In genomic region chr13:51832471-51833152, GRCh38 we compare ENCODE assay signal across 8 cellular contexts. TPM values are rescaled to one million over a fixed set of nuclear protein-coding genes. Genes with fewer than 3 reads are reported as not detected.
A peak's percentile ranks its signal among the peaks of the same experiment; 100 is the strongest.
DNase-seq lines count a peak whose midpoint lies in the region; ATAC-seq, FAIRE-seq and TF ChIP-seq lines count a peak whose summit lies in the region.

No MANE protein-coding gene starts in this region.

- H3K27ac ChIP-seq in HepG2 (ENCODE audit: extremely low read length, insufficient read depth, low read length) = no peak overlapping the region

- no peak for FAIRE-seq in HepG2 (lab: Jason Lieb, UNC)

- TF ChIP-seq POLR2A in Raji (IDR thresholded peaks at IDR 0.05; ENCODE audit: insufficient read depth, low read depth, low read length) (peak; percentile 33; the same call in 1 of the 2 replicates), HepG2 (IDR thresholded peaks at IDR 0.05; ENCODE audit: insufficient read depth in 1 of 2, low read depth in 2 of 2, low read length in 2 of 2) (no peak)

- CTCF ChIA-PET in BJ (lab: Yijun Ruan, JAX) = interaction anchor here (0.8 to 2.1 kb wide), 6 partner anchors 9 to 684 kb away, joined by 3 to 12 read pairs (median 4); no protein-coding TSS in a partner anchor
- CTCF ChIA-PET in HepG2 (lab: Yijun Ruan, JAX; ENCODE audit: low intra/inter-chr PET ratio, low total read pairs) = no interaction called here

- no peak for DNase-seq in BJ (ENCODE audit: low read depth)
- no peak for DNase-seq in HepG2 (ENCODE audit: low spot score)
- no peak for DNase-seq in dedifferentiated amniotic fluid mesenchymal stem cell (ENCODE audit: extremely low spot score)
- no peak for DNase-seq in occipital lobe (lab: John Stamatoyannopoulos, UW)

- H3K4me3 ChIP-seq in BJ (ENCODE audit: low read depth, low read length) = no peak overlapping the region
- no peak overlapping the region for H3K4me3 ChIP-seq in HepG2 (replicated peaks in 1 of 3; ENCODE audit: insufficient read depth in 1 of 3, low read depth in 2 of 3, low read length in 3 of 3)

- TF ChIP-seq CTCF in BJ (IDR thresholded peaks at IDR 0.05; ENCODE audit: insufficient read depth, low read depth, low read length) (peak; percentile 31), brain (conservative IDR thresholded peaks at IDR 0.05) (peak; percentile 21 to 54), HepG2 (CRISPR knock-in tag; IDR thresholded peaks at IDR 0.05) (peak; percentile 59)

- no peaks in the 10 kb centered on the region for H3K36me3 Mint-ChIP-seq in brain

- H3K27ac Mint-ChIP-seq in brain = peak overlapping the region in 2 of 5 experiments; percentile 30 to 76

- no peak overlapping the region for H3K4me3 Mint-ChIP-seq in brain

- TF ChIP-seq EP300 in HepG2 (IDR thresholded peaks at IDR 0.05; ENCODE audit: low read depth in 2 of 2, low read length in 2 of 2) (no peak), HepG2 (CRISPR knock-in tag; IDR thresholded peaks at IDR 0.05; ENCODE audit: borderline replicate concordance) (no peak)

- in situ Hi-C loops in HepG2 (cut with HindIII; ENCODE audit: extremely low pct_ligation_motif_present, low pct_unique_long_range_greater_than_20kb) = no loop called here

- WGBS in HepG2 (ENCODE audit: low lambda C conversion rate) = 51% methylated on average over 6 of the region's 6 CpGs

- no peaks in the 10 kb centered on the region for H3K4me1 ChIP-seq in HepG2 (ENCODE audit: insufficient read depth, low read length)

- H4K20me1 ChIP-seq in HepG2 (ENCODE audit: insufficient read depth, low read length) = no peaks in the 10 kb centered on the region

- H3K4me2 ChIP-seq in HepG2 (ENCODE audit: low read depth, low read length) = no peak overlapping the region

- H3K36me3 ChIP-seq in BJ (ENCODE audit: control insufficient read depth, insufficient read depth, low read length) (no peaks in the 10 kb centered on the region), HepG2 (replicated peaks in 1 of 2; ENCODE audit: control insufficient read depth in 1 of 2, insufficient read depth in 2 of 2, low read length in 2 of 2) (no peaks in the 10 kb centered on the region)

- H3K9ac ChIP-seq in HepG2 (ENCODE audit: insufficient read depth, low read depth, low read length) = no peak overlapping the region

- H3K9me3 ChIP-seq in HepG2 (ENCODE audit: low read length) = no peaks in the 10 kb centered on the region

- no peak for TF ChIP-seq RAD21 in HepG2 (CRISPR knock-in tag; IDR thresholded peaks at IDR 0.05)

- peaks cover 30% of the 10 kb centered on the region for H3K4me1 Mint-ChIP-seq in brain

- no peak overlapping the region for H2AFZ ChIP-seq in HepG2 (ENCODE audit: low read length)

- intact Hi-C loops in HepG2 (cut with micrococcal nuclease; ENCODE audit: unreplicated experiment) = loop anchor here (1.0 kb wide), 1 partner anchor 26 kb away; no protein-coding TSS in a partner anchor

- no peaks in the 10 kb centered on the region for H3K79me2 ChIP-seq in HepG2 (ENCODE audit: insufficient read depth, low read length)

- H3K27me3 Mint-ChIP-seq in brain = no peaks in the 10 kb centered on the region

- H3K27me3 ChIP-seq in BJ (ENCODE audit: control insufficient read depth, insufficient read depth, low read length) (peaks cover 21% of the 10 kb centered on the region), HepG2 (ENCODE audit: control insufficient read depth in 1 of 2, insufficient read depth in 2 of 2, low read length in 2 of 2) (no peaks in the 10 kb centered on the region)

- H3K9me3 Mint-ChIP-seq in brain = no peaks in the 10 kb centered on the region

- POLR2A ChIA-PET in BJ (lab: Charles Lee) (no interaction called here), HepG2 (lab: Yijun Ruan, JAX) (no interaction called here)

- ATAC-seq in GM18858 (IDR thresholded peaks at IDR 0.05; ENCODE audit: unreplicated experiment) = peak; percentile 72
- ATAC-seq in HG03135 (IDR thresholded peaks at IDR 0.05; ENCODE audit: unreplicated experiment) = peak; percentile 60
- peak; percentile 79 for ATAC-seq in HepG2

- BruUV-seq in HepG2 (replicated peaks; lab: Mats Ljungman, UMichigan) = no TSS peak

RNA-seq across cellular contexts. Expression of gene TMEM272, which starts 12.4 kb away (rescaled TPM):
- polyA plus RNA-seq in BJ (2011; rRNA removed) = not detected in 2 replicates
- polyA minus RNA-seq in BJ (2011; rRNA and poly(A)+ RNA removed) = not detected in 2 replicates
- 0.41 TPM for polyA plus RNA-seq in brain (ENCODE audit: insufficient read depth, low read depth, low replicate concordance)
- total RNA-seq in HepG2 (2016; rRNA removed; fragmentation: Illumina TruSeq; extraction: Trizol) = 0.18 and 0.62 TPM in 2 replicates
- total RNA-seq in HepG2 (2016; cell fraction: cytosol; rRNA removed; fragmentation: Illumina TruSeq; extraction: Trizol; ENCODE audit: low read depth) = not detected in 2 replicates
- total RNA-seq in HepG2 (2016; cell fraction: insoluble cytoplasmic fraction; rRNA removed; fragmentation: Illumina TruSeq; extraction: Trizol) = 0.07 and 0.58 TPM in 2 replicates
- 0.03 and 0.37 TPM in 2 replicates for total RNA-seq in HepG2 (2016; cell fraction: membrane; rRNA removed; fragmentation: Illumina TruSeq; extraction: Trizol)
- total RNA-seq in HepG2 (2016; cell fraction: nucleus; rRNA removed; fragmentation: Illumina TruSeq; extraction: Trizol) = 2.0 and 2.1 TPM in 2 replicates
- polyA plus RNA-seq in HepG2 (2011; rRNA removed) = 0.37 and 0.52 TPM in 2 replicates
- 0.07 and 0.09 TPM in 2 replicates for polyA plus RNA-seq in HepG2 (2011; cell fraction: cytosol; rRNA removed)
- polyA plus RNA-seq in HepG2 (2011; cell fraction: nucleus; rRNA removed) = 1.9 and 2.3 TPM in 2 replicates
- 0.20 and 0.34 TPM in 2 replicates for polyA plus RNA-seq in HepG2 (2012)
- polyA plus RNA-seq in HepG2 (2016; cell fraction: cytosol; fragmentation: Illumina TruSeq; extraction: Trizol; ENCODE audit: low read depth) = 0.03 TPM in 1 of 2 replicates, not detected in the other
- polyA plus RNA-seq in HepG2 (2016; cell fraction: insoluble cytoplasmic fraction; fragmentation: Illumina TruSeq; extraction: Trizol; ENCODE audit: low read depth) = 0.17 and 0.24 TPM in 2 replicates
- 0.03 TPM in 1 of 2 replicates, not detected in the other for polyA plus RNA-seq in HepG2 (2016; cell fraction: membrane; fragmentation: Illumina TruSeq; extraction: Trizol; ENCODE audit: low read depth)
- polyA plus RNA-seq in HepG2 (2016; cell fraction: nucleus; fragmentation: Illumina TruSeq; extraction: Trizol; ENCODE audit: insufficient read depth, low read depth) = 2.5 and 3.1 TPM in 2 replicates
- polyA minus RNA-seq in HepG2 (2011; rRNA and poly(A)+ RNA removed; ENCODE audit: low replicate concordance) = 1.3 TPM in 1 of 2 replicates, not detected in the other
- polyA minus RNA-seq in HepG2 (2011; cell fraction: cytosol; rRNA and poly(A)+ RNA removed) = not detected in 2 replicates
- polyA minus RNA-seq in HepG2 (2011; cell fraction: nucleus; rRNA and poly(A)+ RNA removed) = 2.7 and 3.2 TPM in 2 replicates
- total RNA-seq in occipital lobe = 0.16 TPM

RNA-seq across cellular contexts. Expression of gene DHRS12, which starts 28.6 kb away (rescaled TPM):
- polyA plus RNA-seq in BJ (2011; rRNA removed) (5.6 and 6.5 TPM in 2 replicates), brain (ENCODE audit: insufficient read depth, low read depth, low replicate concordance) (18.6 TPM), HepG2 (2011; rRNA removed) (8.4 and 12.7 TPM in 2 replicates)
- 4.1 and 5.6 TPM in 2 replicates for polyA minus RNA-seq in BJ (2011; rRNA and poly(A)+ RNA removed)
- total RNA-seq in HepG2 (2016; rRNA removed; fragmentation: Illumina TruSeq; extraction: Trizol) (4.8 and 7.2 TPM in 2 replicates), occipital lobe (5.6 TPM)
- total RNA-seq in HepG2 (2016; cell fraction: cytosol; rRNA removed; fragmentation: Illumina TruSeq; extraction: Trizol; ENCODE audit: low read depth) = 8.8 and 10.5 TPM in 2 replicates
- 5.6 and 5.7 TPM in 2 replicates for total RNA-seq in HepG2 (2016; cell fraction: insoluble cytoplasmic fraction; rRNA removed; fragmentation: Illumina TruSeq; extraction: Trizol)
- total RNA-seq in HepG2 (2016; cell fraction: membrane; rRNA removed; fragmentation: Illumina TruSeq; extraction: Trizol) = 9.1 and 14.0 TPM in 2 replicates
- 6.7 TPM in 2 replicates for total RNA-seq in HepG2 (2016; cell fraction: nucleus; rRNA removed; fragmentation: Illumina TruSeq; extraction: Trizol)
- polyA plus RNA-seq in HepG2 (2011; cell fraction: cytosol; rRNA removed) = 7.3 and 8.0 TPM in 2 replicates
- polyA plus RNA-seq in HepG2 (2011; cell fraction: nucleus; rRNA removed) = 19.6 and 21.8 TPM in 2 replicates
- 10.8 and 12.0 TPM in 2 replicates for polyA plus RNA-seq in HepG2 (2012)
- polyA plus RNA-seq in HepG2 (2016; cell fraction: cytosol; fragmentation: Illumina TruSeq; extraction: Trizol; ENCODE audit: low read depth) = 15.2 and 25.5 TPM in 2 replicates
- polyA plus RNA-seq in HepG2 (2016; cell fraction: insoluble cytoplasmic fraction; fragmentation: Illumina TruSeq; extraction: Trizol; ENCODE audit: low read depth) = 8.8 and 9.3 TPM in 2 replicates
- 15.3 and 19.6 TPM in 2 replicates for polyA plus RNA-seq in HepG2 (2016; cell fraction: membrane; fragmentation: Illumina TruSeq; extraction: Trizol; ENCODE audit: low read depth)
- polyA plus RNA-seq in HepG2 (2016; cell fraction: nucleus; fragmentation: Illumina TruSeq; extraction: Trizol; ENCODE audit: insufficient read depth, low read depth) = 14.9 and 17.8 TPM in 2 replicates
- polyA minus RNA-seq in HepG2 (2011; rRNA and poly(A)+ RNA removed; ENCODE audit: low replicate concordance) = 0.89 and 5.4 TPM in 2 replicates
- polyA minus RNA-seq in HepG2 (2011; cell fraction: cytosol; rRNA and poly(A)+ RNA removed) = 2.5 and 5.0 TPM in 2 replicates
- 12.2 and 18.3 TPM in 2 replicates for polyA minus RNA-seq in HepG2 (2011; cell fraction: nucleus; rRNA and poly(A)+ RNA removed)

RNA-seq across cellular contexts. Expression of gene CCDC70, which starts 29.2 kb away (rescaled TPM):
- not detected in 2 replicates for polyA plus RNA-seq in BJ (2011; rRNA removed)
- not detected in 2 replicates for polyA minus RNA-seq in BJ (2011; rRNA and poly(A)+ RNA removed)
- not detected for polyA plus RNA-seq in brain (ENCODE audit: insufficient read depth, low read depth, low replicate concordance)
- total RNA-seq in HepG2 (2016; rRNA removed; fragmentation: Illumina TruSeq; extraction: Trizol) = 0.13 TPM in 1 of 2 replicates, not detected in the other
- not detected in 2 replicates for total RNA-seq in HepG2 (2016; cell fraction: cytosol; rRNA removed; fragmentation: Illumina TruSeq; extraction: Trizol; ENCODE audit: low read depth)
- total RNA-seq in HepG2 (2016; cell fraction: insoluble cytoplasmic fraction; rRNA removed; fragmentation: Illumina TruSeq; extraction: Trizol) = not detected in 2 replicates
- total RNA-seq in HepG2 (2016; cell fraction: membrane; rRNA removed; fragmentation: Illumina TruSeq; extraction: Trizol) = not detected in 2 replicates
- not detected in 2 replicates for total RNA-seq in HepG2 (2016; cell fraction: nucleus; rRNA removed; fragmentation: Illumina TruSeq; extraction: Trizol)
- polyA plus RNA-seq in HepG2 (2011; rRNA removed) = not detected in 2 replicates
- 0.05 and 0.07 TPM in 2 replicates for polyA plus RNA-seq in HepG2 (2011; cell fraction: cytosol; rRNA removed)
- polyA plus RNA-seq in HepG2 (2011; cell fraction: nucleus; rRNA removed) = not detected in 2 replicates
- polyA plus RNA-seq in HepG2 (2012) = not detected in 2 replicates
- polyA plus RNA-seq in HepG2 (2016; cell fraction: cytosol; fragmentation: Illumina TruSeq; extraction: Trizol; ENCODE audit: low read depth) = not detected in 2 replicates
- polyA plus RNA-seq in HepG2 (2016; cell fraction: insoluble cytoplasmic fraction; fragmentation: Illumina TruSeq; extraction: Trizol; ENCODE audit: low read depth) = not detected in 2 replicates
- polyA plus RNA-seq in HepG2 (2016; cell fraction: membrane; fragmentation: Illumina TruSeq; extraction: Trizol; ENCODE audit: low read depth) = not detected in 2 replicates
- not detected in 2 replicates for polyA plus RNA-seq in HepG2 (2016; cell fraction: nucleus; fragmentation: Illumina TruSeq; extraction: Trizol; ENCODE audit: insufficient read depth, low read depth)
- polyA minus RNA-seq in HepG2 (2011; rRNA and poly(A)+ RNA removed; ENCODE audit: low replicate concordance) = 0.64 TPM in 1 of 2 replicates, not detected in the other
- polyA minus RNA-seq in HepG2 (2011; cell fraction: cytosol; rRNA and poly(A)+ RNA removed) = not detected in 2 replicates
- not detected in 2 replicates for polyA minus RNA-seq in HepG2 (2011; cell fraction: nucleus; rRNA and poly(A)+ RNA removed)
- total RNA-seq in occipital lobe = not detected
